ENCODE assay signal across 16 cellular contexts in the genomic region with DNA sequence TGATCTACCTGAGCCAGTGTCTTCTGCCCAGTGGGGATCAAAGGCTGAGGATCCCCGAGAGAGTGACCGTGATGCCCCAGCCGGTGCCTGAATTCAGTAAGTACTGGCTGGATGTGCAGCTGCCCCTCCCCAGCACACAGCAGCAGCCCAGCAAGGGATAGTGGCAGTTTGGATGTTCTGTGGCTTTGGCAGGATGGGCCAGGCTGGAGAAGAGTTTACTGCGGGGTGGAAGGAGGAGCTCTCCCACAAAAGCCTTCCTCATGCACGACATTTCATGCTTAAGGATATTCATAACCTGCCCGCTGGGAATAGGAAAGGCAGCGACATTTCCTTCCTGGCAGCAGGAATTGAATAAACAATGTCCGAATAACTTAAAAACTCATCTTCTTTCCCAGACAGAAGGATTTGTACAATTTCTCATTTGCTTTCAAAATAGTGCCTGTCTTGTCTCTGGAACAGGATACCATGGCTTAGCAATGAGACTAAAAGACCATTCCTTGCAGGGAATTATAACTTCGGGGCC.
DNase-seq lines count a peak whose midpoint lies in the region; ATAC-seq and TF ChIP-seq lines count a peak whose summit lies in the region.
"Had no signal": no experiment of that assay in that cellular context is flagged by ENCODE, and none has a peak within 500 bp of the region (broad histone marks: within the 10 kb centered on the region; RNA-seq: fewer than 3 reads in every experiment).

No MANE protein-coding gene starts in this region.

- ATAC-seq in body of pancreas, result peak; percentile 9
- ATAC-seq in sciatic nerve, result peak; percentile 76
- ATAC-seq in natural killer cell treated with Interleukin-12 subunit alpha and Interleukin-12 subunit beta and Interleukin-15 and Interleukin-18, amount 100 ng/mL, for 72 hours, result no peak
- ATAC-seq in GM21447 (IDR thresholded peaks at IDR 0.05; ENCODE audit: unreplicated experiment), result no peak
- ATAC-seq: HepG2 had no signal

- H3K36me3 ChIP-seq in A673 (ENCODE audit: insufficient read depth, low read length, poor library complexity, severe bottlenecking), result no peaks in the 10 kb centered on the region
- no peaks in the 10 kb centered on the region for H3K36me3 ChIP-seq in body of pancreas (replicated peaks in 1 of 2; ENCODE audit: insufficient read depth in 1 of 2, low read depth in 2 of 2)
- no peaks in the 10 kb centered on the region for H3K36me3 ChIP-seq in suprapubic skin

- H3K4me1 ChIP-seq in A673 (ENCODE audit: insufficient read depth, low read length, poor library complexity, severe bottlenecking) (peaks cover 5% of the 10 kb centered on the region), body of pancreas (peaks cover 15% of the 10 kb centered on the region), suprapubic skin (no peaks in the 10 kb centered on the region)

- peaks cover 2 to 11% (median 2%) of the 10 kb centered on the region in 3 donors for H3K27me3 Mint-ChIP-seq in CD14-positive monocyte (ENCODE audit: low read depth in 3 of 3)
- H3K27me3 Mint-ChIP-seq in natural killer cell treated with Interleukin-12 subunit alpha and Interleukin-12 subunit beta and Interleukin-15 and Interleukin-18, amount 100 ng/mL, for 72 hours, result peaks cover 0 to 9% of the 10 kb centered on the region in 2 donors

- H3K9me3 ChIP-seq in A673 (ENCODE audit: low read depth, low read length, poor library complexity, severe bottlenecking), result no peaks in the 10 kb centered on the region
- H3K9me3 ChIP-seq in body of pancreas, result no peaks in the 10 kb centered on the region
- no peaks in the 10 kb centered on the region for H3K9me3 ChIP-seq in suprapubic skin

- TF ChIP-seq EP300 in suprapubic skin (IDR thresholded peaks at IDR 0.05), result no peak

- H3K4me1 Mint-ChIP-seq in CD14-positive monocyte, result no peaks in the 10 kb centered on the region
- no peaks in the 10 kb centered on the region for H3K4me1 Mint-ChIP-seq in natural killer cell treated with Interleukin-12 subunit alpha and Interleukin-12 subunit beta and Interleukin-15 and Interleukin-18, amount 100 ng/mL, for 72 hours (ENCODE audit: low read depth in 2 of 2)
- H3K4me1 Mint-ChIP-seq: CD4-positive, alpha-beta memory T cell had no signal

- POLR2A ChIA-PET in A673 (lab: Charles Lee; ENCODE audit: low non-redundant PET), result no interaction called here

- BruUV-seq in A673 (replicated peaks; lab: Mats Ljungman, UMichigan), result no TSS peak

- 71 to 81% methylated on average over 9 of the region's 9 CpGs for WGBS in body of pancreas, 2 donors
- WGBS in suprapubic skin, result 55% methylated on average over 6 of the region's 9 CpGs

- H3K27ac Mint-ChIP-seq in CD14-positive monocyte, result no peak overlapping the region
- H3K27ac Mint-ChIP-seq in natural killer cell treated with Interleukin-12 subunit alpha and Interleukin-12 subunit beta and Interleukin-15 and Interleukin-18, amount 100 ng/mL, for 72 hours, result no peak overlapping the region
- H3K27ac Mint-ChIP-seq: CD4-positive, alpha-beta memory T cell; H9 had no signal

- CTCF ChIA-PET in A673 (lab: Charles Lee), result no interaction called here

- TF ChIP-seq POLR2A in body of pancreas (IDR thresholded peaks at IDR 0.05) (no peak), suprapubic skin (IDR thresholded peaks at IDR 0.05) (no peak)

- intact Hi-C loops in A673 (cut with micrococcal nuclease; ENCODE audit: unreplicated experiment) (no loop called here), CD14-positive monocyte (cut with micrococcal nuclease) (no loop called here), body of pancreas (cut with DNase I) (no loop called here), sciatic nerve (cut with DNase I) (no loop called here)

- H3K27me3 ChIP-seq in A673 (replicated peaks; ENCODE audit: insufficient read depth, low read depth, low read length, poor library complexity) (no peaks in the 10 kb centered on the region), body of pancreas (no peaks in the 10 kb centered on the region), suprapubic skin (peaks cover 4% of the 10 kb centered on the region)

- DNase-seq in A673 (ENCODE audit: low spot score), result peak; percentile 44
- peak; percentile 8 for DNase-seq in CD14-positive monocyte (ENCODE audit: low spot score)
- no peak for DNase-seq in body of pancreas
- DNase-seq in sciatic nerve (ENCODE audit: low spot score), result no peak
- DNase-seq in natural killer cell treated with Interleukin-12 subunit alpha and Interleukin-12 subunit beta and Interleukin-15 and Interleukin-18, amount 100 ng/mL, for 72 hours (ENCODE audit: low spot score), result no peak
- DNase-seq in suprapubic skin (ENCODE audit: low spot score in 2 of 2), result no peak
- DNase-seq: AML-193; Calu3; CD4-positive, alpha-beta memory T cell; DMS79 treated with DMSO at 0.1 percent for 48 hours; GF-D8; GOT3; H9 had no signal

- no peak overlapping the region for H3K27ac ChIP-seq in A673 (ENCODE audit: low read depth, low read length, poor library complexity, severe bottlenecking)
- no peak overlapping the region for H3K27ac ChIP-seq in body of pancreas
- H3K27ac ChIP-seq in suprapubic skin, result no peak overlapping the region
- H3K27ac ChIP-seq: C4-2B had no signal

- no peak overlapping the region for H3K4me3 Mint-ChIP-seq in CD14-positive monocyte
- H3K4me3 Mint-ChIP-seq in natural killer cell treated with Interleukin-12 subunit alpha and Interleukin-12 subunit beta and Interleukin-15 and Interleukin-18, amount 100 ng/mL, for 72 hours, result no peak overlapping the region
- H3K4me3 Mint-ChIP-seq: CD4-positive, alpha-beta memory T cell; H9 had no signal

- TF ChIP-seq CTCF in A673 (conservative IDR thresholded peaks at IDR 0.05; ENCODE audit: low read depth, low read length), result no peak
- no peak for TF ChIP-seq CTCF in CD14-positive monocyte (IDR thresholded peaks at IDR 0.05)
- no peak for TF ChIP-seq CTCF in body of pancreas (IDR thresholded peaks at IDR 0.05)
- TF ChIP-seq CTCF in suprapubic skin (IDR thresholded peaks at IDR 0.05), result no peak

- H3K4me3 ChIP-seq in A673 (ENCODE audit: low read depth, low read length, poor library complexity, severe bottlenecking), result no peak overlapping the region
- H3K4me3 ChIP-seq in body of pancreas, result no peak overlapping the region
- H3K4me3 ChIP-seq in suprapubic skin, result no peak overlapping the region

- peaks cover 0 to 2% (median 0%) of the 10 kb centered on the region in 7 donors for H3K9me3 Mint-ChIP-seq in CD14-positive monocyte
- no peaks in the 10 kb centered on the region for H3K9me3 Mint-ChIP-seq in natural killer cell treated with Interleukin-12 subunit alpha and Interleukin-12 subunit beta and Interleukin-15 and Interleukin-18, amount 100 ng/mL, for 72 hours
- H3K9me3 Mint-ChIP-seq: CD4-positive, alpha-beta memory T cell; H9 had no signal

- H3K36me3 Mint-ChIP-seq in CD14-positive monocyte, result no peaks in the 10 kb centered on the region
- no peaks in the 10 kb centered on the region for H3K36me3 Mint-ChIP-seq in natural killer cell treated with Interleukin-12 subunit alpha and Interleukin-12 subunit beta and Interleukin-15 and Interleukin-18, amount 100 ng/mL, for 72 hours
- H3K36me3 Mint-ChIP-seq: CD4-positive, alpha-beta memory T cell had no signal

Comparison
In these comparisons a context has a peak if more than half of its experiments do, and no peak if none do; other contexts are left out.
1. DNase-seq: peak in A673 (single experiment) and CD14-positive monocyte (single experiment); none in body of pancreas (0 of 4), sciatic nerve (single experiment), natural killer cell treated with Interleukin-12 subunit alpha and Interleukin-12 subunit beta and Interleukin-15 and Interleukin-18, amount 100 ng/mL, for 72 hours (single experiment) and suprapubic skin (0 of 2).
2. ATAC-seq: peak in body of pancreas (single experiment) and sciatic nerve (single experiment); none in natural killer cell treated with Interleukin-12 subunit alpha and Interleukin-12 subunit beta and Interleukin-15 and Interleukin-18, amount 100 ng/mL, for 72 hours (0 of 2) and GM21447 (single experiment).